7 cellular contexts compared by ENCODE assay signal in genomic region chr5:178280631-178281030, GRCh38.
"Had no signal": no experiment of that assay in that cellular context is flagged by ENCODE, and none has a peak within 500 bp of the region (broad histone marks: within the 10 kb centered on the region; RNA-seq: fewer than 3 reads in every experiment).

No MANE protein-coding gene starts in this region.

- DNase-seq: activated gamma-delta T cell had no signal

- FAIRE-seq: bronchial epithelial cell, colon had no signal

- H3K27me3 ChIP-seq: hepatocyte, upper lobe of left lung, vagina had no signal

- H3K27ac ChIP-seq: gastroesophageal sphincter, hepatocyte, upper lobe of left lung, vagina had no signal

- H3K4me3 ChIP-seq: gastroesophageal sphincter, hepatocyte, upper lobe of left lung, vagina had no signal

- H3K4me2 ChIP-seq: hepatocyte had no signal

- H2AFZ ChIP-seq: hepatocyte had no signal

- H3K79me2 ChIP-seq: hepatocyte had no signal

- H3K36me3 ChIP-seq: gastroesophageal sphincter, upper lobe of left lung, vagina had no signal
